In genomic region chr2:42767080-42767898, GRCh38 we compare ENCODE assay signal across 16 cellular contexts. TPM values are rescaled to one million over a fixed set of nuclear protein-coding genes. Genes with fewer than 3 reads are reported as not detected.
"Had no signal": no experiment of that assay in that cellular context is flagged by ENCODE, and none has a peak within 500 bp of the region (broad histone marks: within the 10 kb centered on the region; RNA-seq: fewer than 3 reads in every experiment).

No MANE protein-coding gene starts in this region.

- H3K27me3 Mint-ChIP-seq: activated CD4-positive, alpha-beta T cell treated with anti-CD3 and anti-CD28 coated beads for 36 hours; activated naive CD8-positive, alpha-beta T cell treated with anti-CD3 and anti-CD28 coated beads, Interleukin-2, amount 10 ng/mL, durations not matched to agents 7 days and 5 days; naive B cell had no signal

- H3K27me3 ChIP-seq: body of pancreas, colonic mucosa, gastroesophageal sphincter, heart left ventricle, spleen had no signal

- H3K4me3 Mint-ChIP-seq: activated CD4-positive, alpha-beta T cell treated with anti-CD3 and anti-CD28 coated beads for 36 hours; activated naive CD8-positive, alpha-beta T cell treated with anti-CD3 and anti-CD28 coated beads, Interleukin-2, amount 10 ng/mL, durations not matched to agents 7 days and 5 days; activated T-helper 1 cell treated with anti-CD3 and anti-CD28 coated beads, Interleukin-12 subunit alpha, Interleukin-12 subunit beta, Interleukin-2, Interleukin-4 antibody, amounts not matched to agents 30 ng/mL and 10 ng/mL and 1 ng/mL, durations not matched to agents 14 hours and 24 hours and 36 hours; naive B cell; WTC11 had no signal

- H3K9me3 ChIP-seq: body of pancreas, colonic mucosa, gastroesophageal sphincter, heart left ventricle, mucosa of descending colon, spleen had no signal

- H3K36me3 Mint-ChIP-seq: activated naive CD8-positive, alpha-beta T cell treated with anti-CD3 and anti-CD28 coated beads, Interleukin-2, amount 10 ng/mL, durations not matched to agents 7 days and 5 days had no signal

- H3K36me3 ChIP-seq: colonic mucosa, heart left ventricle had no signal

- H3K9me3 Mint-ChIP-seq: activated naive CD8-positive, alpha-beta T cell treated with anti-CD3 and anti-CD28 coated beads, Interleukin-2, amount 10 ng/mL, durations not matched to agents 7 days and 5 days; activated T-helper 1 cell treated with anti-CD3 and anti-CD28 coated beads, Interleukin-12 subunit alpha, Interleukin-12 subunit beta, Interleukin-2, Interleukin-4 antibody, amounts not matched to agents 30 ng/mL and 10 ng/mL and 1 ng/mL, durations not matched to agents 14 hours and 24 hours and 36 hours; naive B cell; WTC11 had no signal

- H3K27ac ChIP-seq: body of pancreas, colonic mucosa, gastroesophageal sphincter, heart left ventricle, spleen had no signal

- H3K27ac Mint-ChIP-seq: activated CD4-positive, alpha-beta T cell treated with anti-CD3 and anti-CD28 coated beads for 36 hours; activated naive CD8-positive, alpha-beta T cell treated with anti-CD3 and anti-CD28 coated beads, Interleukin-2, amount 10 ng/mL, durations not matched to agents 7 days and 5 days; activated T-helper 1 cell treated with anti-CD3 and anti-CD28 coated beads, Interleukin-12 subunit alpha, Interleukin-12 subunit beta, Interleukin-2, Interleukin-4 antibody, amounts not matched to agents 30 ng/mL and 10 ng/mL and 1 ng/mL, durations not matched to agents 14 hours and 24 hours and 36 hours; WTC11 had no signal

- H3K4me1 ChIP-seq: body of pancreas, colonic mucosa, gastroesophageal sphincter, heart left ventricle had no signal

- ATAC-seq: activated CD4-positive, alpha-beta T cell treated with anti-CD3 and anti-CD28 coated beads for 36 hours; body of pancreas; gastroesophageal sphincter; heart left ventricle; left ventricle myocardium superior; mucosa of descending colon; WTC11 had no signal

- H3K4me1 Mint-ChIP-seq: activated CD4-positive, alpha-beta T cell treated with anti-CD3 and anti-CD28 coated beads for 36 hours had no signal

- H3K4me3 ChIP-seq: body of pancreas, colonic mucosa, gastroesophageal sphincter, heart left ventricle, mucosa of descending colon, spleen had no signal

- DNase-seq: activated CD4-positive, alpha-beta T cell treated with anti-CD3 and anti-CD28 coated beads for 36 hours; activated CD4-positive, alpha-beta T cell treated with anti-CD3 and anti-CD28 coated beads, Interleukin-2, amount 50 U/mL, for 48 hours; activated naive CD8-positive, alpha-beta T cell treated with anti-CD3 and anti-CD28 coated beads, Interleukin-2, amount 10 ng/mL, durations not matched to agents 7 days and 5 days; amygdala; body of pancreas; colonic mucosa; heart left ventricle; left ventricle myocardium superior; mucosa of descending colon; naive B cell; spleen; stimulated activated naive CD4-positive, alpha-beta T cell treated with Interleukin-2 at 50 U/mL for 16 hours; trophoblast cell had no signal

RNA-seq across cellular contexts. Expression of gene OXER1, which starts 3.4 kb away (rescaled TPM):
- total RNA-seq: activated naive CD8-positive, alpha-beta T cell treated with anti-CD3 and anti-CD28 coated beads, Interleukin-2, amount 10 ng/mL, durations not matched to agents 7 days and 5 days had no signal
